9 cellular contexts compared by ENCODE assay signal in genomic region chr1:113975211-113975895, GRCh38. TPM values are rescaled to one million over a fixed set of nuclear protein-coding genes. Genes with fewer than 3 reads are reported as not detected.
A peak's percentile ranks its signal among the peaks of the same experiment; 100 is the strongest.
DNase-seq lines count a peak whose midpoint lies in the region; ATAC-seq and TF ChIP-seq lines count a peak whose summit lies in the region.
"Had no signal": no experiment of that assay in that cellular context is flagged by ENCODE, and none has a peak within 500 bp of the region (broad histone marks: within the 10 kb centered on the region; RNA-seq: fewer than 3 reads in every experiment).

No MANE protein-coding gene starts in this region.

- no peak overlapping the region for H3K9ac ChIP-seq in IMR-90 (ENCODE audit: low read depth, low read length)

- H3K23ac ChIP-seq in IMR-90 (ENCODE audit: low read depth, low read length): peak overlapping the region; percentile 11; the same call in 1 of the 2 replicates

- H3K4me1 Mint-ChIP-seq in CD4-positive, alpha-beta T cell (ENCODE audit: low read depth): peaks cover 52% of the 10 kb centered on the region
- peaks cover 49% of the 10 kb centered on the region for H3K4me1 Mint-ChIP-seq in activated CD8-positive, alpha-beta T cell treated with anti-CD3 and anti-CD28 coated beads for 36 hours (ENCODE audit: low read depth)

- H3K36me3 ChIP-seq in IMR-90 (ENCODE audit: control insufficient read depth, insufficient read depth, low read length) (peaks cover 17% of the 10 kb centered on the region), mesodermal cell (ENCODE audit: control insufficient read depth, insufficient read depth, low read length) (peaks cover 37% of the 10 kb centered on the region), prostate gland (peaks cover 4 to 6% of the 10 kb centered on the region in 2 donors)

- CTCF ChIA-PET in CD4-positive, alpha-beta T cell (lab: Charles Lee): interaction anchor here (0.6 to 1.4 kb wide), 2 partner anchors 24 to 308 kb away, joined by 3 to 4 read pairs; no protein-coding TSS in a partner anchor
- CTCF ChIA-PET in IMR-90 (lab: Yijun Ruan, JAX): interaction anchor here (0.6 to 4.4 kb wide), 3 partner anchors 12 to 978 kb away, joined by 3 to 30 read pairs (median 3); no protein-coding TSS in a partner anchor
- CTCF ChIA-PET in activated CD8-positive, alpha-beta T cell treated with anti-CD3 and anti-CD28 coated beads for 36 hours (lab: Charles Lee): interaction anchor here (0.7 to 4.4 kb wide), 6 partner anchors 8 to 372 kb away, joined by 3 to 44 read pairs (median 8); no protein-coding TSS in a partner anchor

- H3K4ac ChIP-seq in IMR-90 (ENCODE audit: low read depth, low read length): no peak overlapping the region; the same call in 1 of the 2 replicates

- H2BK5ac ChIP-seq in IMR-90 (ENCODE audit: low read depth, low read length, poor library complexity, severe bottlenecking): no peak overlapping the region

- no peak overlapping the region for H3K27ac ChIP-seq in CD4-positive, alpha-beta T cell (ENCODE audit: low read depth, low read length)
- no peak overlapping the region for H3K27ac ChIP-seq in IMR-90 (ENCODE audit: insufficient read depth, low read length)
- H3K27ac ChIP-seq in mesodermal cell (ENCODE audit: low read depth, low read length, severe bottlenecking): peak overlapping the region; percentile 39
- H3K27ac ChIP-seq in prostate gland: no peak overlapping the region

- no peak overlapping the region for H2BK15ac ChIP-seq in IMR-90 (ENCODE audit: low read depth, low read length)

- H3K4me1 ChIP-seq in IMR-90 (ENCODE audit: control insufficient read depth, insufficient read depth, low read length) (peaks cover 17% of the 10 kb centered on the region), mesodermal cell (ENCODE audit: control insufficient read depth, insufficient read depth, low read length, poor library complexity, severe bottlenecking) (peaks cover 43% of the 10 kb centered on the region), prostate gland (replicated peaks) (no peaks in the 10 kb centered on the region)

- 0 out of 2 replicates have a peak overlapping the region, but pooled peaks have one; percentile 26 for H3K14ac ChIP-seq in IMR-90 (replicated peaks; ENCODE audit: low read depth, low read length)

- peaks cover 0 to 23% of the 10 kb centered on the region in 2 experiments; a peak in 2 of 4 replicates for H3K79me1 ChIP-seq in IMR-90 (ENCODE audit: low read depth in 1 of 2, low read length in 2 of 2)

- no peaks in the 10 kb centered on the region for H3K9me3 ChIP-seq in CD4-positive, alpha-beta T cell (ENCODE audit: control insufficient read depth, low read length)
- H3K9me3 ChIP-seq in IMR-90 (ENCODE audit: control insufficient read depth, insufficient read depth, low read length) (no peaks in the 10 kb centered on the region), mesodermal cell (ENCODE audit: control insufficient read depth, low read length) (no peaks in the 10 kb centered on the region), prostate gland (no peaks in the 10 kb centered on the region)

- H3K4me3 ChIP-seq in IMR-90 (ENCODE audit: insufficient read depth, low read depth, low read length) (no peak overlapping the region), mesodermal cell (ENCODE audit: extremely low read depth, insufficient read depth, low read length, poor library complexity, severe bottlenecking) (no peak overlapping the region), prostate gland (no peak overlapping the region)

- WGBS in IMR-90 (ENCODE audit: extremely low coverage in 2 of 2, insufficient read length in 1 of 2), 2 experiments: no CpG with 5 or more reads among the region's 4 CpGs
- WGBS in mesodermal cell (ENCODE audit: insufficient coverage in 2 of 2), 2 experiments: 100% methylated on average over 1 of the region's 4 CpGs; no CpG with 5 or more reads in 1 of the 2 experiments
- WGBS in prostate gland: 71% methylated on average over 4 of the region's 4 CpGs

- H2AK9ac ChIP-seq in IMR-90 (replicated peaks; ENCODE audit: low read depth, low read length, poor library complexity): no peak overlapping the region

- H3K27ac Mint-ChIP-seq in CD4-positive, alpha-beta T cell: peak overlapping the region; percentile 42
- H3K27ac Mint-ChIP-seq in activated CD8-positive, alpha-beta T cell treated with anti-CD3 and anti-CD28 coated beads for 36 hours: peak overlapping the region; percentile 43

- no peak overlapping the region; the same call in 1 of the 2 replicates for H4K91ac ChIP-seq in IMR-90 (ENCODE audit: insufficient read depth, low read depth, low read length)

- H3K56ac ChIP-seq in IMR-90 (ENCODE audit: extremely low read depth, insufficient read depth, low read length): 0 out of 2 replicates have a peak overlapping the region, but pooled peaks have one; percentile 16

- BruUV-seq in IMR-90 (replicated peaks; lab: Mats Ljungman, UMichigan): no TSS peak

- H2AK5ac ChIP-seq in IMR-90 (ENCODE audit: low read depth, low read length): no peak overlapping the region

- no peak overlapping the region for H3K18ac ChIP-seq in IMR-90 (ENCODE audit: low read depth, low read length)

- DNase-seq in CD4-positive, alpha-beta T cell: no peak
- DNase-seq in IMR-90 (peak; percentile 47), prostate gland (ENCODE audit: low spot score) (no peak), NCI-H226 (no peak), posterior vena cava (ENCODE audit: low spot score) (no peak)
- DNase-seq in activated CD8-positive, alpha-beta T cell treated with anti-CD3 and anti-CD28 coated beads for 36 hours: peak; percentile 34
- DNase-seq: DMS53 had no signal

- no peak overlapping the region for H3K4me3 Mint-ChIP-seq in CD4-positive, alpha-beta T cell
- H3K4me3 Mint-ChIP-seq in activated CD8-positive, alpha-beta T cell treated with anti-CD3 and anti-CD28 coated beads for 36 hours: no peak overlapping the region

- H2BK120ac ChIP-seq in IMR-90 (ENCODE audit: low read depth, low read length): no peak overlapping the region

- H3K9me3 Mint-ChIP-seq in CD4-positive, alpha-beta T cell: no peaks in the 10 kb centered on the region
- H3K9me3 Mint-ChIP-seq in activated CD8-positive, alpha-beta T cell treated with anti-CD3 and anti-CD28 coated beads for 36 hours: no peaks in the 10 kb centered on the region

- intact Hi-C loops in CD4-positive, alpha-beta T cell (cut with DNase I, micrococcal nuclease): loop anchor here in 1 of 2 experiments (5.0 kb wide), 1 partner anchor 138 kb away; no protein-coding TSS in a partner anchor
- intact Hi-C loops in IMR-90 (cut with micrococcal nuclease): loop anchor here (2.0 to 5.0 kb wide), 6 partner anchors 45 to 982 kb away; partner anchors contain the start of genes BCAS2, CSDE1 and TRIM33
- intact Hi-C loops in activated CD8-positive, alpha-beta T cell treated with anti-CD3 and anti-CD28 coated beads for 36 hours (cut with micrococcal nuclease): no loop called here
- intact Hi-C loops in prostate gland (cut with DNase I): loop anchor here (5.0 to 10.0 kb wide), 2 partner anchors 141 to 177 kb away; partner anchors contain the start of gene SYT6
- intact Hi-C loops in posterior vena cava (cut with DNase I): loop anchor here (5.0 to 10.0 kb wide), 2 partner anchors 161 to 312 kb away; partner anchors contain the start of gene RSBN1 (in 1 of the 2)

- TF ChIP-seq RAD21 in IMR-90 (IDR thresholded peaks at IDR 0.05; ENCODE audit: low read length): no peak

- dilution Hi-C loops in IMR-90 (cut with HindIII; ENCODE audit: low sequenced_read_pairs, unreplicated experiment): no loop called here

- peak; percentile 41 for ATAC-seq in CD4-positive, alpha-beta T cell (ENCODE audit: poor library complexity)
- peak; percentile 0; the same call in 1 of the 2 replicates for ATAC-seq in IMR-90 (ENCODE audit: low read depth)
- ATAC-seq in activated CD8-positive, alpha-beta T cell treated with anti-CD3 and anti-CD28 coated beads for 36 hours: peak; percentile 80
- ATAC-seq in GM18858 (IDR thresholded peaks at IDR 0.05; ENCODE audit: unreplicated experiment): no peak

- POLR2A ChIA-PET in CD4-positive, alpha-beta T cell (lab: Charles Lee): no interaction called here
- POLR2A ChIA-PET in IMR-90 (lab: Charles Lee; ENCODE audit: unreplicated experiment): no interaction called here
- POLR2A ChIA-PET in activated CD8-positive, alpha-beta T cell treated with anti-CD3 and anti-CD28 coated beads for 36 hours (lab: Charles Lee): no interaction called here

- no peaks in the 10 kb centered on the region for H3K27me3 ChIP-seq in CD4-positive, alpha-beta T cell (ENCODE audit: control insufficient read depth, insufficient read depth, low read length)
- H3K27me3 ChIP-seq in IMR-90 (ENCODE audit: control insufficient read depth, insufficient read depth, low read length) (no peaks in the 10 kb centered on the region), prostate gland (replicated peaks; ENCODE audit: insufficient read depth) (no peaks in the 10 kb centered on the region)

- H3K36me3 Mint-ChIP-seq in CD4-positive, alpha-beta T cell (ENCODE audit: low read depth): peaks cover 77% of the 10 kb centered on the region
- peaks cover 29% of the 10 kb centered on the region for H3K36me3 Mint-ChIP-seq in activated CD8-positive, alpha-beta T cell treated with anti-CD3 and anti-CD28 coated beads for 36 hours (ENCODE audit: low read depth)

- no peaks in the 10 kb centered on the region for H3K27me3 Mint-ChIP-seq in CD4-positive, alpha-beta T cell
- no peaks in the 10 kb centered on the region for H3K27me3 Mint-ChIP-seq in activated CD8-positive, alpha-beta T cell treated with anti-CD3 and anti-CD28 coated beads for 36 hours

- TF ChIP-seq POLR2A in IMR-90 (IDR thresholded peaks at IDR 0.05; ENCODE audit: low read depth, low read length) (no peak), prostate gland (IDR thresholded peaks at IDR 0.05) (no peak)

- in situ Hi-C loops in IMR-90 (cut with MboI; ENCODE audit: low sequenced_read_pairs): no loop called here

- no peak overlapping the region for H4K8ac ChIP-seq in IMR-90 (ENCODE audit: low read depth in 2 of 2, low read length in 2 of 2)

- H3K4me2 ChIP-seq in IMR-90 (ENCODE audit: low read depth, low read length): peak overlapping the region; percentile 21; the same call in 1 of the 2 replicates

- H4K20me1 ChIP-seq in IMR-90 (ENCODE audit: insufficient read depth, low read length): no peaks in the 10 kb centered on the region; the same call in 1 of the 2 replicates

- peaks cover 14% of the 10 kb centered on the region; the same call in 1 of the 2 replicates for H3K9me1 ChIP-seq in IMR-90 (ENCODE audit: insufficient read depth, low read length)

- no peak overlapping the region for H2AFZ ChIP-seq in IMR-90 (replicated peaks; ENCODE audit: low read length, poor library complexity)

- no peak overlapping the region for H4K5ac ChIP-seq in IMR-90 (ENCODE audit: low read depth, low read length)

- no peak overlapping the region for H2BK20ac ChIP-seq in IMR-90 (ENCODE audit: low read depth, low read length)

- TF ChIP-seq CTCF in CD4-positive, alpha-beta T cell (IDR thresholded peaks at IDR 0.05): no peak
- TF ChIP-seq CTCF in IMR-90 (conservative IDR thresholded peaks at IDR 0.05; ENCODE audit: low read depth, low read length): no peak
- no peak for TF ChIP-seq CTCF in activated CD8-positive, alpha-beta T cell treated with anti-CD3 and anti-CD28 coated beads for 36 hours (IDR thresholded peaks at IDR 0.05)
- no peak for TF ChIP-seq CTCF in prostate gland (IDR thresholded peaks at IDR 0.05)

RNA-seq across cellular contexts. Expression of gene OLFML3, which starts 3.9 kb away (rescaled TPM):
- under 1 TPM; 0.30 to 0.31 TPM for total RNA-seq in CD4-positive, alpha-beta T cell
- total RNA-seq in IMR-90 (2012; rRNA removed) (37.8 and 40.9 TPM in 2 replicates), prostate gland (10 to 100 TPM; 15.8 to 25.1 TPM), posterior vena cava (100 to 1,000 TPM in 1 of 2 donors, 10 to 100 TPM in 1; 43.6 to 109 TPM)
- polyA plus RNA-seq in IMR-90 (2012; rRNA removed): 66.6 and 71.3 TPM in 2 replicates
- polyA plus RNA-seq in IMR-90 (2012; cell fraction: cytosol; rRNA removed): 58.3 and 69.7 TPM in 2 replicates
- 25.9 and 31.7 TPM in 2 replicates for polyA plus RNA-seq in IMR-90 (2012; cell fraction: nucleus; rRNA removed; ENCODE audit: low replicate concordance)
- total RNA-seq in activated CD8-positive, alpha-beta T cell treated with anti-CD3 and anti-CD28 coated beads for 36 hours: under 1 TPM; 0.14 to 0.49 TPM
- polyA plus RNA-seq in mesodermal cell (2013, experiment 1 of 2): 49.7 TPM
- 44.7 TPM for polyA plus RNA-seq in mesodermal cell (2013, experiment 2 of 2)

RNA-seq across cellular contexts. Expression of gene HIPK1, which starts 46.2 kb away (rescaled TPM):
- 100 to 1,000 TPM; 245 to 251 TPM for total RNA-seq in CD4-positive, alpha-beta T cell
- 25.3 and 33.9 TPM in 2 replicates for total RNA-seq in IMR-90 (2012; rRNA removed)
- 15.1 and 15.3 TPM in 2 replicates for polyA plus RNA-seq in IMR-90 (2012; rRNA removed)
- polyA plus RNA-seq in IMR-90 (2012; cell fraction: cytosol; rRNA removed): 3.0 and 9.2 TPM in 2 replicates
- 17.7 and 21.3 TPM in 2 replicates for polyA plus RNA-seq in IMR-90 (2012; cell fraction: nucleus; rRNA removed; ENCODE audit: low replicate concordance)
- total RNA-seq in activated CD8-positive, alpha-beta T cell treated with anti-CD3 and anti-CD28 coated beads for 36 hours: 10 to 100 TPM; 42.8 to 45.1 TPM
- polyA plus RNA-seq in mesodermal cell (2013, experiment 1 of 2): 40.1 TPM
- polyA plus RNA-seq in mesodermal cell (2013, experiment 2 of 2): 31.3 TPM
- total RNA-seq in prostate gland: 10 to 100 TPM; 43.5 to 76.3 TPM
- 10 to 100 TPM; 68.9 to 78.9 TPM for total RNA-seq in posterior vena cava

Comparison
In these comparisons a context has a peak if more than half of its experiments do, and no peak if none do; other contexts are left out.
1. DNase-seq: peak in IMR-90 (single experiment) and activated CD8-positive, alpha-beta T cell treated with anti-CD3 and anti-CD28 coated beads for 36 hours (single experiment); none in CD4-positive, alpha-beta T cell (0 of 10), prostate gland (single experiment), NCI-H226 (single experiment) and posterior vena cava (single experiment).
2. RNA of gene OLFML3, which starts 3.9 kb away (total RNA-seq): 43.6 to 109 TPM in posterior vena cava, 37.8 to 40.9 TPM in IMR-90 and 15.8 to 25.1 TPM in prostate gland; 0.14 to 0.49 TPM in activated CD8-positive, alpha-beta T cell treated with anti-CD3 and anti-CD28 coated beads for 36 hours and 0.30 to 0.31 TPM in CD4-positive, alpha-beta T cell; every median in the first group is over 10 times any median in the second.